Comparison of ENCODE assay signal across 16 cellular contexts in the genomic region with DNA sequence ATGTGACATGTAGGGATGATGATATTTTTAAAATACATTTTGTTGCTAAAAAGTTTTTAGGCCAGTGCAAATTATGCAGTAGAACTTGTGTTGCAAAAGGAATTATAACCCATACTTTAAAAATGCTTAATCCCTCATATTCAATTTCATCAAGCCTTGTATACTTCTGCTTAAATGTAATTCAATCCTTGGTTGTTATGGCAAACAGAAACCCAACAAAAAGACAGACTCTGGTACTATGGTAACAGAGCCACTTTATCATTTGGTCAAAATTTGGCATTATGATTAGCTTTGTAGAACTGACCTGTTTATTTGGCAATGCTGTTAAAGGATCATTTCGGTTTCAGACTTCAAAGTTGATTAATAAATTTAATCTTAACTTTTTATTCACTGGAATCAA.
"Had no signal": no experiment of that assay in that cellular context is flagged by ENCODE, and none has a peak within 500 bp of the region (broad histone marks: within the 10 kb centered on the region; RNA-seq: fewer than 3 reads in every experiment).

No MANE protein-coding gene starts in this region.

- H3K9me3 ChIP-seq: left lung, spleen, thoracic aorta, upper lobe of left lung had no signal

- ATAC-seq: left lung; stimulated activated naive B cell treated with anti-CD40 and anti-IgM and Interleukin-4, amounts not matched to agents 10 μg/mL and 1 μg/mL and 100 μg/mL, for 72 hours had no signal

- H3K4me1 ChIP-seq: left lung, spleen, upper lobe of left lung had no signal

- H3K27me3 ChIP-seq: left lung, spleen, upper lobe of left lung had no signal

- DNase-seq: activated B cell treated with CpG ODN at 0.5 μM for 24 hours; activated CD4-positive, alpha-beta memory T cell treated with anti-CD3 and anti-CD28 coated beads for 36 hours; activated CD4-positive, alpha-beta T cell treated with anti-CD3 and anti-CD28 coated beads for 4 hours; activated T-cell treated with anti-CD3 and anti-CD28 coated beads for 4 hours; amniotic stem cell; hypothalamus; left lung; occipital lobe; retina; spleen; stimulated activated CD4-positive, alpha-beta T cell treated with anti-CD3 and anti-CD28 coated beads, Interleukin-4, amount 100 ng/mL, for 4 hours; stimulated activated naive B cell treated with anti-CD40 and anti-IgM and Interleukin-4, amounts not matched to agents 10 μg/mL and 1 μg/mL and 100 μg/mL, for 72 hours; T-helper 9 cell; upper lobe of left lung had no signal

- H3K4me3 ChIP-seq: left lung, spleen, thoracic aorta, upper lobe of left lung had no signal

- H3K27ac ChIP-seq: epithelial cell of prostate, left lung, spleen, thoracic aorta, upper lobe of left lung had no signal
